In genomic region chr19:39506598-39506943, GRCh38 we compare ENCODE assay signal across 11 cellular contexts. TPM values are rescaled to one million over a fixed set of nuclear protein-coding genes. Genes with fewer than 3 reads are reported as not detected.
A peak's percentile ranks its signal among the peaks of the same experiment; 100 is the strongest.
DNase-seq lines count a peak whose midpoint lies in the region; ATAC-seq, FAIRE-seq and TF ChIP-seq lines count a peak whose summit lies in the region.
"Had no signal": no experiment of that assay in that cellular context is flagged by ENCODE, and none has a peak within 500 bp of the region (broad histone marks: within the 10 kb centered on the region; RNA-seq: fewer than 3 reads in every experiment).

No MANE protein-coding gene starts in this region.

- no peak overlapping the region for H3K27ac Mint-ChIP-seq in T-helper 1 cell treated with Interleukin-12 subunit alpha and Interleukin-12 subunit beta and Interleukin-4 antibody, amounts not matched to agents 30 μg/mL and 1 μg/mL, for 36 hours

- peak overlapping the region; percentile 43 to 53 (median 44) for H3K4me3 ChIP-seq in esophagus muscularis mucosa
- H3K4me3 ChIP-seq in smooth muscle cell = peak overlapping the region; percentile 48

- TF ChIP-seq CTCF in VCaP (conservative IDR thresholded peaks at IDR 0.05) (no peak), esophagus muscularis mucosa (IDR thresholded peaks at IDR 0.05) (no peak), smooth muscle cell (IDR thresholded peaks at IDR 0.05; ENCODE audit: borderline replicate concordance, insufficient read depth, poor library complexity, severe bottlenecking) (no peak)

- ATAC-seq in HG03469 (IDR thresholded peaks at IDR 0.05; ENCODE audit: unreplicated experiment) (no peak), GM21360 (IDR thresholded peaks at IDR 0.05; ENCODE audit: unreplicated experiment) (no peak)

- H3K27me3 ChIP-seq in esophagus muscularis mucosa (peaks cover 0 to 100% (median 56%) of the 10 kb centered on the region in 4 donors), smooth muscle cell (ENCODE audit: low read depth) (peaks cover 44% of the 10 kb centered on the region)

- H3K27me3 Mint-ChIP-seq in T-helper 1 cell treated with Interleukin-12 subunit alpha and Interleukin-12 subunit beta and Interleukin-4 antibody, amounts not matched to agents 30 μg/mL and 1 μg/mL, for 36 hours (ENCODE audit: low read depth) = peaks cover 58% of the 10 kb centered on the region

- peak overlapping the region; percentile 85 for H3K4me2 ChIP-seq in smooth muscle cell

- H3K36me3 Mint-ChIP-seq in T-helper 1 cell treated with Interleukin-12 subunit alpha and Interleukin-12 subunit beta and Interleukin-4 antibody, amounts not matched to agents 30 μg/mL and 1 μg/mL, for 36 hours (ENCODE audit: low read depth) = peaks cover 2% of the 10 kb centered on the region

- H3K4me1 ChIP-seq in esophagus muscularis mucosa = peaks cover 5 to 26% (median 18%) of the 10 kb centered on the region in 4 donors
- peaks cover 8% of the 10 kb centered on the region for H3K4me1 ChIP-seq in smooth muscle cell (ENCODE audit: low read depth)

- TF ChIP-seq POLR2A in esophagus muscularis mucosa (IDR thresholded peaks at IDR 0.05; ENCODE audit: low read depth) = no peak

- DNase-seq in T-helper 1 cell (no peak), esophagus muscularis mucosa (ENCODE audit: extremely low spot score) (no peak), smooth muscle cell (lab: John Stamatoyannopoulos, UW; ENCODE audit: unreplicated experiment) (no peak), GM19239 (ENCODE audit: insufficient read length, low spot score) (no peak)
- DNase-seq: sigmoid colon had no signal

- 50% methylated on average over 7 of the region's 7 CpGs for WGBS in esophagus muscularis mucosa
- WGBS in smooth muscle cell (ENCODE audit: low lambda C conversion rate) = 68% methylated on average over 7 of the region's 7 CpGs

- peak overlapping the region; percentile 72; the same call in 1 of the 2 replicates for H3K27ac ChIP-seq in VCaP
- no peak overlapping the region for H3K27ac ChIP-seq in esophagus muscularis mucosa (replicated peaks in 1 of 4)
- H3K27ac ChIP-seq in smooth muscle cell (ENCODE audit: low read depth) = no peak overlapping the region
- H3K27ac ChIP-seq: sigmoid colon had no signal

- H3K4me3 Mint-ChIP-seq in T-helper 1 cell treated with Interleukin-12 subunit alpha and Interleukin-12 subunit beta and Interleukin-4 antibody, amounts not matched to agents 30 μg/mL and 1 μg/mL, for 36 hours = peak overlapping the region; percentile 75

- no peak overlapping the region for H3K9ac ChIP-seq in smooth muscle cell (ENCODE audit: low read depth)

- H3F3A ChIP-seq in smooth muscle cell (ENCODE audit: low read depth) = no peaks in the 10 kb centered on the region

- TF ChIP-seq EP300 in esophagus muscularis mucosa (IDR thresholded peaks at IDR 0.05) = no peak

- H3K9me3 ChIP-seq in esophagus muscularis mucosa = peaks cover 0 to 3% (median 0%) of the 10 kb centered on the region in 4 donors
- no peaks in the 10 kb centered on the region for H3K9me3 ChIP-seq in smooth muscle cell (replicated peaks; ENCODE audit: low read depth)
- H3K9me3 ChIP-seq: sigmoid colon had no signal

- no peak overlapping the region for H2AFZ ChIP-seq in smooth muscle cell (ENCODE audit: low read depth)

- intact Hi-C loops in esophagus muscularis mucosa (cut with DNase I) = no loop called here

- peaks cover 22% of the 10 kb centered on the region for H3K4me1 Mint-ChIP-seq in T-helper 1 cell treated with Interleukin-12 subunit alpha and Interleukin-12 subunit beta and Interleukin-4 antibody, amounts not matched to agents 30 μg/mL and 1 μg/mL, for 36 hours (ENCODE audit: low read depth)

- H3K9me3 Mint-ChIP-seq in T-helper 1 cell treated with Interleukin-12 subunit alpha and Interleukin-12 subunit beta and Interleukin-4 antibody, amounts not matched to agents 30 μg/mL and 1 μg/mL, for 36 hours = no peaks in the 10 kb centered on the region

- H3K79me2 ChIP-seq in smooth muscle cell (ENCODE audit: low read depth) = no peaks in the 10 kb centered on the region

- no peaks in the 10 kb centered on the region for H3K36me3 ChIP-seq in esophagus muscularis mucosa
- H3K36me3 ChIP-seq in smooth muscle cell (ENCODE audit: low read depth) = no peaks in the 10 kb centered on the region
- H3K36me3 ChIP-seq: sigmoid colon had no signal

- no peak for FAIRE-seq in GM19239 (lab: Jason Lieb, UNC)
- FAIRE-seq: A204.1 had no signal

- no peaks in the 10 kb centered on the region for H4K20me1 ChIP-seq in smooth muscle cell (ENCODE audit: low read depth)

RNA-seq across cellular contexts. Expression of gene DLL3, which starts 7.8 kb away (rescaled TPM):
- not detected for total RNA-seq in esophagus muscularis mucosa
- total RNA-seq in smooth muscle cell = 0.54 and 9.3 TPM in 2 replicates
- polyA plus RNA-seq in smooth muscle cell = 0.80 and 1.6 TPM in 2 replicates

RNA-seq across cellular contexts. Expression of gene SELENOV, which starts 8.4 kb away (rescaled TPM):
- not detected for total RNA-seq in esophagus muscularis mucosa
- total RNA-seq in smooth muscle cell = not detected in 2 replicates
- polyA plus RNA-seq in smooth muscle cell = not detected in 2 replicates
- total RNA-seq: dermis blood vessel endothelial cell, sigmoid colon had no signal
- polyA plus RNA-seq: sigmoid colon had no signal

RNA-seq across cellular contexts. Expression of gene TIMM50, which starts 25.9 kb away (rescaled TPM):
- total RNA-seq in esophagus muscularis mucosa (10 to 100 TPM; 36.1 to 58.0 (median 51.3) TPM), smooth muscle cell (58.4 and 66.1 TPM in 2 replicates)
- 107 and 108 TPM in 2 replicates for polyA plus RNA-seq in smooth muscle cell

RNA-seq across cellular contexts. Expression of gene EID2B, which starts 26.1 kb away (rescaled TPM):
- total RNA-seq in esophagus muscularis mucosa = 1 to 10 TPM; 3.0 to 6.4 (median 6.1) TPM
- total RNA-seq in smooth muscle cell = 1.9 and 2.7 TPM in 2 replicates
- 1.1 and 1.9 TPM in 2 replicates for polyA plus RNA-seq in smooth muscle cell

RNA-seq across cellular contexts. Expression of gene EID2, which starts 33.4 kb away (rescaled TPM):
- total RNA-seq in esophagus muscularis mucosa (10 to 100 TPM; 13.9 to 26.4 (median 18.9) TPM), smooth muscle cell (11.9 and 15.9 TPM in 2 replicates)
- polyA plus RNA-seq in smooth muscle cell = 22.5 and 24.2 TPM in 2 replicates
